In the genomic region with DNA sequence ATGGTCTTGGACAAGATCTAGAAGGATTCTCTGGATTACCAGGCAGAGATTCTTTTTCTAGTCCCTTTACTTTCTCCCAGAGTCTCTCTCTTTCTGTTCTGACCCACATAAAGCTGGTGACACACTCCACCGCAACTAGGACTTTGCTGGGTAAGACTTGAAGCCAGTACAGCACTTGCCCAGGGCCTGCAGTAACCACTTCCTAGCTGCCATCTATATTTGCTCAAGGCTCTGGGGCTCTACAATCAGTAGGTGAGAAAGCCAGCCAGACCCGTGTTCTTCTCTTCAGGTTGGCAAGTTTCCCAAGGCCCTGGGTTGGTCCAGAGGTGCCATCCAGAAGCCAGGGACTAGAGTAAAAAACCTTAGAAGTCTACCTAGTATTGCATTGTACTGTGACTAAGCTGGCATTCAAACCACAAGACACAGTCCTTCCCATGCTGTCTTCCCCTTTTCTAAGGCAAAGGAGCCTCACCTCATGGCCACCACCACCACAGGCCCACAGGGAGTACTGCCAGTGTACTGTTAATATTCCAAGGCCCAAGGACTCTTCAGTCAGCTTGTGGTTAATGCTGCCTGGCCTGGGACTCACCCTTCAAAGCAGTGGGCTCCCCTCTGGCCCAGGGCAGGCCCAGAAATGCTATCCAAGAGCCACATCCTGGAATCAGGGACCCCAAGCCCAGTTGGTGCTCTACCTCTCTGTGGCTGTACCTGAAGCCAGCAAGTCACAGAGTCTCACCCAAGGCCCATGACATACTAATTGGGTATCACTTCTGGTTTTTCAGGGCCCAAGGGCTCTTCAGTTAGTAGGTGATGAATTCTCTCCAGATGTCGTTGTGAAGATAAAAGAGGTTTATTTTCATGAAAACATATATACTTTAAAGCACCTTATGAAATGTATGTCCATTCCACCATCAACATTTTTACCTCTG, we compare ENCODE assay signal across 1 cellular context.
TF ChIP-seq lines count a peak whose summit lies in the region.

No MANE protein-coding gene starts in this region.

TF ChIP-seq in GM12878, 131 proteins besides CTCF, POLR2A, EP300 and RAD21 (continued from another document):
- TF ChIP-seq ZNF384 (IDR thresholded peaks at IDR 0.05; ENCODE audit: borderline replicate concordance, low read depth, low read length) (no peak), YY1 (IDR thresholded peaks at IDR 0.05; ENCODE audit: low read depth, low read length) (no peak), SUPT20H (IDR thresholded peaks at IDR 0.05; ENCODE audit: borderline replicate concordance, control insufficient read depth, low read depth, low read length) (no peak), IKZF2 (IDR thresholded peaks at IDR 0.05) (peak; percentile 60 to 68; a peak in 2 of 4 replicates), MAX (IDR thresholded peaks at IDR 0.05; ENCODE audit: low read depth, low read length) (no peak), SPI1 (IDR thresholded peaks at IDR 0.05; ENCODE audit: borderline replicate concordance, insufficient read depth, low read depth, low read length) (peak; percentile 56; the same call in 1 of the 2 replicates)
TF ChIP-seq in GM12878: peak in this region for 5.
